In the genomic region with DNA sequence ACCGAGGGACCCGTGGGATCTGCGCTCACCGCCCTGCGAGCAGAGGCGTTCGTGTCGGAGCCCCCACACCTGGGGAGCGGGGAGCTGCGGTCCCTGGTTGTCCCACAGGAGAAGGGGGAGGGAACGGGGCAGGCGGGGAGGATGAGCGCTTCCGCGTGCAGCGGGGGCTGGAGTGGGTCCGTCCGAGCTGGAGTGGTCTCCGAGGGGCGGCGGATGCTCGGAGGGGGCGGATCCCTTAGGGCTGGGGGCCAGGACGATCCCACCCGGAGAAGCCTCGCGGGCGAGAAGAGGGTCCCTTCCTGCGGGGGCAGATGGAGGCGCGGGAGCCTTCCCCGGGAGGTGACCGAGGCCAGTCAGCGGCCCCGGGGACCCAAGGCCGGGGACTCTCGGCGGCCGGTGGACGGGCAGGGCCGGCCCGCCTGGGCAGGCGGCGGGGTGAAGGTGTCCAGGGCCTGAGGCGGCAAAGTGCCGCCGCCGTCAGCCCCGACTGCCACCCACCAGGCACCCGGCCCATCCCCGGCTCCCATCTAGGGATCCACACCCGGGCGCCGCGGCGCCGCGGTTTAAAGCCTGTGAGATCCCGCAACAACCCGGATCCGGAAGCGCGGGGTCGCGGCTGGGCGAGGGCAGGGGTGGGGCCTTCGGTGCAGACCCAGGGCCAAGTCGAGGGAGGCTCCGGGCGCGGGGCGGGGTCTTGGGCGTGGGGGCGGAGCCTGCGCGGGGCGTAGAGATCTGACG, we compare ENCODE assay signal across 1 cellular context.
TF ChIP-seq lines count a peak whose summit lies in the region.

No MANE protein-coding gene starts in this region.

TF ChIP-seq in K562, 482 proteins besides CTCF, POLR2A, EP300 and RAD21 (continued from another document and continues in another):
- TF ChIP-seq, protein P1, sequence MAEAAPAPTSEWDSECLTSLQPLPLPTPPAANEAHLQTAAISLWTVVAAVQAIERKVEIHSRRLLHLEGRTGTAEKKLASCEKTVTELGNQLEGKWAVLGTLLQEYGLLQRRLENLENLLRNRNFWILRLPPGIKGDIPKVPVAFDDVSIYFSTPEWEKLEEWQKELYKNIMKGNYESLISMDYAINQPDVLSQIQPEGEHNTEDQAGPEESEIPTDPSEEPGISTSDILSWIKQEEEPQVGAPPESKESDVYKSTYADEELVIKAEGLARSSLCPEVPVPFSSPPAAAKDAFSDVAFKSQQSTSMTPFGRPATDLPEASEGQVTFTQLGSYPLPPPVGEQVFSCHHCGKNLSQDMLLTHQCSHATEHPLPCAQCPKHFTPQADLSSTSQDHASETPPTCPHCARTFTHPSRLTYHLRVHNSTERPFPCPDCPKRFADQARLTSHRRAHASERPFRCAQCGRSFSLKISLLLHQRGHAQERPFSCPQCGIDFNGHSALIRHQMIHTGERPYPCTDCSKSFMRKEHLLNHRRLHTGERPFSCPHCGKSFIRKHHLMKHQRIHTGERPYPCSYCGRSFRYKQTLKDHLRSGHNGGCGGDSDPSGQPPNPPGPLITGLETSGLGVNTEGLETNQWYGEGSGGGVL (CRISPR knock-in tag; IDR thresholded peaks at IDR 0.05) = no peak
- no peak for TF ChIP-seq CBFA2T2 (conservative IDR thresholded peaks at IDR 0.05)
- TF ChIP-seq KLF10 (CRISPR knock-in tag; IDR thresholded peaks at IDR 0.05) = no peak
- no peak for TF ChIP-seq GATAD2B (IDR thresholded peaks at IDR 0.05; ENCODE audit: borderline replicate concordance)
- no peak for TF ChIP-seq SRSF9 (IDR thresholded peaks at IDR 0.05; ENCODE audit: borderline replicate concordance, low read depth, low read length)
- TF ChIP-seq, protein P2, sequence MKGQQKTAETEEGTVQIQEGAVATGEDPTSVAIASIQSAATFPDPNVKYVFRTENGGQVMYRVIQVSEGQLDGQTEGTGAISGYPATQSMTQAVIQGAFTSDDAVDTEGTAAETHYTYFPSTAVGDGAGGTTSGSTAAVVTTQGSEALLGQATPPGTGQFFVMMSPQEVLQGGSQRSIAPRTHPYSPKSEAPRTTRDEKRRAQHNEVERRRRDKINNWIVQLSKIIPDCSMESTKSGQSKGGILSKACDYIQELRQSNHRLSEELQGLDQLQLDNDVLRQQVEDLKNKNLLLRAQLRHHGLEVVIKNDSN (CRISPR knock-in tag; IDR thresholded peaks at IDR 0.05) = no peak
- TF ChIP-seq EGR1 (conservative IDR thresholded peaks at IDR 0.05) = peak; percentile 42; the same call in 1 of the 2 replicates
- no peak for TF ChIP-seq OTX1 (CRISPR knock-in tag; IDR thresholded peaks at IDR 0.05)
- no peak for TF ChIP-seq TOE1 (IDR thresholded peaks at IDR 0.05; ENCODE audit: borderline replicate concordance)
- no peak for TF ChIP-seq TOE1 (CRISPR knock-in tag; IDR thresholded peaks at IDR 0.05; ENCODE audit: borderline replicate concordance, low read depth)
- TF ChIP-seq, protein P3, sequence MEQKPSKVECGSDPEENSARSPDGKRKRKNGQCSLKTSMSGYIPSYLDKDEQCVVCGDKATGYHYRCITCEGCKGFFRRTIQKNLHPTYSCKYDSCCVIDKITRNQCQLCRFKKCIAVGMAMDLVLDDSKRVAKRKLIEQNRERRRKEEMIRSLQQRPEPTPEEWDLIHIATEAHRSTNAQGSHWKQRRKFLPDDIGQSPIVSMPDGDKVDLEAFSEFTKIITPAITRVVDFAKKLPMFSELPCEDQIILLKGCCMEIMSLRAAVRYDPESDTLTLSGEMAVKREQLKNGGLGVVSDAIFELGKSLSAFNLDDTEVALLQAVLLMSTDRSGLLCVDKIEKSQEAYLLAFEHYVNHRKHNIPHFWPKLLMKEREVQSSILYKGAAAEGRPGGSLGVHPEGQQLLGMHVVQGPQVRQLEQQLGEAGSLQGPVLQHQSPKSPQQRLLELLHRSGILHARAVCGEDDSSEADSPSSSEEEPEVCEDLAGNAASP (IDR thresholded peaks at IDR 0.05) = no peak
- TF ChIP-seq PHB2 (IDR thresholded peaks at IDR 0.05; ENCODE audit: low read depth) = no peak
- TF ChIP-seq, protein P4, sequence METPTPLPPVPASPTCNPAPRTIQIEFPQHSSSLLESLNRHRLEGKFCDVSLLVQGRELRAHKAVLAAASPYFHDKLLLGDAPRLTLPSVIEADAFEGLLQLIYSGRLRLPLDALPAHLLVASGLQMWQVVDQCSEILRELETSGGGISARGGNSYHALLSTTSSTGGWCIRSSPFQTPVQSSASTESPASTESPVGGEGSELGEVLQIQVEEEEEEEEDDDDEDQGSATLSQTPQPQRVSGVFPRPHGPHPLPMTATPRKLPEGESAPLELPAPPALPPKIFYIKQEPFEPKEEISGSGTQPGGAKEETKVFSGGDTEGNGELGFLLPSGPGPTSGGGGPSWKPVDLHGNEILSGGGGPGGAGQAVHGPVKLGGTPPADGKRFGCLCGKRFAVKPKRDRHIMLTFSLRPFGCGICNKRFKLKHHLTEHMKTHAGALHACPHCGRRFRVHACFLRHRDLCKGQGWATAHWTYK (CRISPR knock-in tag; IDR thresholded peaks at IDR 0.05) = no peak; the same call in 1 of the 2 replicates
- peak; percentile 21 for TF ChIP-seq HNRNPLL (IDR thresholded peaks at IDR 0.05; ENCODE audit: low read depth, low read length, poor library complexity, severe bottlenecking)
- peak; percentile 62 for TF ChIP-seq ELF1 (tag; IDR thresholded peaks at IDR 0.05)
- TF ChIP-seq, protein P5, sequence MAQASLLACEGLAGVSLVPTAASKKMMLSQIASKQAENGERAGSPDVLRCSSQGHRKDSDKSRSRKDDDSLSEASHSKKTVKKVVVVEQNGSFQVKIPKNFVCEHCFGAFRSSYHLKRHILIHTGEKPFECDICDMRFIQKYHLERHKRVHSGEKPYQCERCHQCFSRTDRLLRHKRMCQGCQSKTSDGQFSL (CRISPR knock-in tag; IDR thresholded peaks at IDR 0.05) = no peak
- TF ChIP-seq, protein P5 (tag; IDR thresholded peaks at IDR 0.05) = no peak
- TF ChIP-seq ZBTB7A (IDR thresholded peaks at IDR 0.05; ENCODE audit: borderline replicate concordance, control insufficient read depth, low read depth, low read length) = peak; percentile 89
- no peak for TF ChIP-seq TAL1 (IDR thresholded peaks at IDR 0.05)
- TF ChIP-seq, protein P6, sequence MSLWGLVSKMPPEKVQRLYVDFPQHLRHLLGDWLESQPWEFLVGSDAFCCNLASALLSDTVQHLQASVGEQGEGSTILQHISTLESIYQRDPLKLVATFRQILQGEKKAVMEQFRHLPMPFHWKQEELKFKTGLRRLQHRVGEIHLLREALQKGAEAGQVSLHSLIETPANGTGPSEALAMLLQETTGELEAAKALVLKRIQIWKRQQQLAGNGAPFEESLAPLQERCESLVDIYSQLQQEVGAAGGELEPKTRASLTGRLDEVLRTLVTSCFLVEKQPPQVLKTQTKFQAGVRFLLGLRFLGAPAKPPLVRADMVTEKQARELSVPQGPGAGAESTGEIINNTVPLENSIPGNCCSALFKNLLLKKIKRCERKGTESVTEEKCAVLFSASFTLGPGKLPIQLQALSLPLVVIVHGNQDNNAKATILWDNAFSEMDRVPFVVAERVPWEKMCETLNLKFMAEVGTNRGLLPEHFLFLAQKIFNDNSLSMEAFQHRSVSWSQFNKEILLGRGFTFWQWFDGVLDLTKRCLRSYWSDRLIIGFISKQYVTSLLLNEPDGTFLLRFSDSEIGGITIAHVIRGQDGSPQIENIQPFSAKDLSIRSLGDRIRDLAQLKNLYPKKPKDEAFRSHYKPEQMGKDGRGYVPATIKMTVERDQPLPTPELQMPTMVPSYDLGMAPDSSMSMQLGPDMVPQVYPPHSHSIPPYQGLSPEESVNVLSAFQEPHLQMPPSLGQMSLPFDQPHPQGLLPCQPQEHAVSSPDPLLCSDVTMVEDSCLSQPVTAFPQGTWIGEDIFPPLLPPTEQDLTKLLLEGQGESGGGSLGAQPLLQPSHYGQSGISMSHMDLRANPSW (CRISPR knock-in tag; IDR thresholded peaks at IDR 0.05) = no peak
- no peak for TF ChIP-seq EP400 (IDR thresholded peaks at IDR 0.05)
- TF ChIP-seq HDAC1 (IDR thresholded peaks at IDR 0.05) = 0 out of 4 replicates have a peak, but pooled peaks of 1 of the 2 experiments have one; percentile 42
- no peak for TF ChIP-seq DPF2 (IDR thresholded peaks at IDR 0.05)
- no peak for TF ChIP-seq EZH2 (IDR thresholded peaks at IDR 0.05; ENCODE audit: borderline replicate concordance, low read depth, low read length)
- TF ChIP-seq, protein P7, sequence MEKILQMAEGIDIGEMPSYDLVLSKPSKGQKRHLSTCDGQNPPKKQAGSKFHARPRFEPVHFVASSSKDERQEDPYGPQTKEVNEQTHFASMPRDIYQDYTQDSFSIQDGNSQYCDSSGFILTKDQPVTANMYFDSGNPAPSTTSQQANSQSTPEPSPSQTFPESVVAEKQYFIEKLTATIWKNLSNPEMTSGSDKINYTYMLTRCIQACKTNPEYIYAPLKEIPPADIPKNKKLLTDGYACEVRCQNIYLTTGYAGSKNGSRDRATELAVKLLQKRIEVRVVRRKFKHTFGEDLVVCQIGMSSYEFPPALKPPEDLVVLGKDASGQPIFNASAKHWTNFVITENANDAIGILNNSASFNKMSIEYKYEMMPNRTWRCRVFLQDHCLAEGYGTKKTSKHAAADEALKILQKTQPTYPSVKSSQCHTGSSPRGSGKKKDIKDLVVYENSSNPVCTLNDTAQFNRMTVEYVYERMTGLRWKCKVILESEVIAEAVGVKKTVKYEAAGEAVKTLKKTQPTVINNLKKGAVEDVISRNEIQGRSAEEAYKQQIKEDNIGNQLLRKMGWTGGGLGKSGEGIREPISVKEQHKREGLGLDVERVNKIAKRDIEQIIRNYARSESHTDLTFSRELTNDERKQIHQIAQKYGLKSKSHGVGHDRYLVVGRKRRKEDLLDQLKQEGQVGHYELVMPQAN (IDR thresholded peaks at IDR 0.05; ENCODE audit: borderline replicate concordance) = 0 out of 2 replicates have a peak, but pooled peaks have one; percentile 36
- no peak for TF ChIP-seq KLF6 (CRISPR knock-in tag; IDR thresholded peaks at IDR 0.05; ENCODE audit: borderline replicate concordance)
- TF ChIP-seq, protein P8, sequence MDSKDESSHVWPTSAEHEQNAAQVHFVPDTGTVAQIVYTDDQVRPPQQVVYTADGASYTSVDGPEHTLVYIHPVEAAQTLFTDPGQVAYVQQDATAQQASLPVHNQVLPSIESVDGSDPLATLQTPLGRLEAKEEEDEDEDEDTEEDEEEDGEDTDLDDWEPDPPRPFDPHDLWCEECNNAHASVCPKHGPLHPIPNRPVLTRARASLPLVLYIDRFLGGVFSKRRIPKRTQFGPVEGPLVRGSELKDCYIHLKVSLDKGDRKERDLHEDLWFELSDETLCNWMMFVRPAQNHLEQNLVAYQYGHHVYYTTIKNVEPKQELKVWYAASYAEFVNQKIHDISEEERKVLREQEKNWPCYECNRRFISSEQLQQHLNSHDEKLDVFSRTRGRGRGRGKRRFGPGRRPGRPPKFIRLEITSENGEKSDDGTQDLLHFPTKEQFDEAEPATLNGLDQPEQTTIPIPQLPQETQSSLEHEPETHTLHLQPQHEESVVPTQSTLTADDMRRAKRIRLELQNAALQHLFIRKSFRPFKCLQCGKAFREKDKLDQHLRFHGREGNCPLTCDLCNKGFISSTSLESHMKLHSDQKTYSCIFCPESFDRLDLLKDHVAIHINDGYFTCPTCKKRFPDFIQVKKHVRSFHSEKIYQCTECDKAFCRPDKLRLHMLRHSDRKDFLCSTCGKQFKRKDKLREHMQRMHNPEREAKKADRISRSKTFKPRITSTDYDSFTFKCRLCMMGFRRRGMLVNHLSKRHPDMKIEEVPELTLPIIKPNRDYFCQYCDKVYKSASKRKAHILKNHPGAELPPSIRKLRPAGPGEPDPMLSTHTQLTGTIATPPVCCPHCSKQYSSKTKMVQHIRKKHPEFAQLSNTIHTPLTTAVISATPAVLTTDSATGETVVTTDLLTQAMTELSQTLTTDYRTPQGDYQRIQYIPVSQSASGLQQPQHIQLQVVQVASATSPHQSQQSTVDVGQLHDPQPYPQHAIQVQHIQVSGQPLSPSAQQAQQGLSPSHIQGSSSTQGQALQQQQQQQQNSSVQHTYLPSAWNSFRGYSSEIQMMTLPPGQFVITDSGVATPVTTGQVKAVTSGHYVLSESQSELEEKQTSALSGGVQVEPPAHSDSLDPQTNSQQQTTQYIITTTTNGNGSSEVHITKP (IDR thresholded peaks at IDR 0.05; ENCODE audit: partially characterized antibody) = peak; percentile 6
- no peak for TF ChIP-seq GTF2E2 (tag; IDR thresholded peaks at IDR 0.05)
- TF ChIP-seq, protein P9, sequence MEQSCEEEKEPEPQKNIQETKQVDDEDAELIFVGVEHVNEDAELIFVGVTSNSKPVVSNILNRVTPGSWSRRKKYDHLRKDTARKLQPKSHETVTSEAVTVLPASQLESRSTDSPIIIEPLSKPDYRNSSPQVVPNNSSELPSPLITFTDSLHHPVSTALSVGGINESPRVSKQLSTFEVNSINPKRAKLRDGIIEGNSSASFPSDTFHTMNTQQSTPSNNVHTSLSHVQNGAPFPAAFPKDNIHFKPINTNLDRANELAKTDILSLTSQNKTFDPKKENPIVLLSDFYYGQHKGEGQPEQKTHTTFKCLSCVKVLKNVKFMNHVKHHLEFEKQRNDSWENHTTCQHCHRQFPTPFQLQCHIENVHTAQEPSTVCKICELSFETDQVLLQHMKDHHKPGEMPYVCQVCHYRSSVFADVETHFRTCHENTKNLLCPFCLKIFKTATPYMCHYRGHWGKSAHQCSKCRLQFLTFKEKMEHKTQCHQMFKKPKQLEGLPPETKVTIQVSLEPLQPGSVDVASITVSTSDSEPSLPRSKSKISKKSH (CRISPR knock-in tag; IDR thresholded peaks at IDR 0.05) = no peak
- TF ChIP-seq SNIP1 (IDR thresholded peaks at IDR 0.05; ENCODE audit: low read depth) = no peak
- 0 out of 2 replicates have a peak, but pooled peaks have one; percentile 36 for TF ChIP-seq MBD2 (IDR thresholded peaks at IDR 0.05; ENCODE audit: borderline replicate concordance, low read depth)
- TF ChIP-seq KLF16 (IDR thresholded peaks at IDR 0.05) = no peak
- TF ChIP-seq ZNF354B (CRISPR knock-in tag; IDR thresholded peaks at IDR 0.05) = no peak
- no peak for TF ChIP-seq TEAD4 (IDR thresholded peaks at IDR 0.05; ENCODE audit: low read length)
- no peak for TF ChIP-seq TEAD4 (CRISPR knock-in tag; IDR thresholded peaks at IDR 0.05; ENCODE audit: borderline replicate concordance)
- TF ChIP-seq PRMT5 (CRISPR knock-in tag; IDR thresholded peaks at IDR 0.05) = no peak
- TF ChIP-seq, protein P10, sequence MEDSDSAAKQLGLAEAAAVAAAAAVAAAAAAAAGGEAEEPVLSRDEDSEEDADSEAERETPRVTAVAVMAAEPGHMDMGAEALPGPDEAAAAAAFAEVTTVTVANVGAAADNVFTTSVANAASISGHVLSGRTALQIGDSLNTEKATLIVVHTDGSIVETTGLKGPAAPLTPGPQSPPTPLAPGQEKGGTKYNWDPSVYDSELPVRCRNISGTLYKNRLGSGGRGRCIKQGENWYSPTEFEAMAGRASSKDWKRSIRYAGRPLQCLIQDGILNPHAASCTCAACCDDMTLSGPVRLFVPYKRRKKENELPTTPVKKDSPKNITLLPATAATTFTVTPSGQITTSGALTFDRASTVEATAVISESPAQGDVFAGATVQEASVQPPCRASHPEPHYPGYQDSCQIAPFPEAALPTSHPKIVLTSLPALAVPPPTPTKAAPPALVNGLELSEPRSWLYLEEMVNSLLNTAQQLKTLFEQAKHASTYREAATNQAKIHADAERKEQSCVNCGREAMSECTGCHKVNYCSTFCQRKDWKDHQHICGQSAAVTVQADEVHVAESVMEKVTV (CRISPR knock-in tag; IDR thresholded peaks at IDR 0.05) = no peak
- TF ChIP-seq ZNF253 (CRISPR knock-in tag; conservative IDR thresholded peaks at IDR 0.05) = no peak
- TF ChIP-seq U2AF1 (optimal IDR thresholded peaks at IDR 0.05; ENCODE audit: low read depth, low read length) = peak; percentile 68
- TF ChIP-seq RBM14 (IDR thresholded peaks at IDR 0.05; ENCODE audit: borderline replicate concordance, insufficient read depth, low read depth, low read length) = no peak
- TF ChIP-seq GTF2A2 (tag; IDR thresholded peaks at IDR 0.05) = no peak
- TF ChIP-seq SMARCB1 (IDR thresholded peaks at IDR 0.05; ENCODE audit: insufficient read length, low read depth) = no peak
- no peak for TF ChIP-seq LARP7 (IDR thresholded peaks at IDR 0.05)
